27 cellular contexts compared by ENCODE assay signal in the genomic region with DNA sequence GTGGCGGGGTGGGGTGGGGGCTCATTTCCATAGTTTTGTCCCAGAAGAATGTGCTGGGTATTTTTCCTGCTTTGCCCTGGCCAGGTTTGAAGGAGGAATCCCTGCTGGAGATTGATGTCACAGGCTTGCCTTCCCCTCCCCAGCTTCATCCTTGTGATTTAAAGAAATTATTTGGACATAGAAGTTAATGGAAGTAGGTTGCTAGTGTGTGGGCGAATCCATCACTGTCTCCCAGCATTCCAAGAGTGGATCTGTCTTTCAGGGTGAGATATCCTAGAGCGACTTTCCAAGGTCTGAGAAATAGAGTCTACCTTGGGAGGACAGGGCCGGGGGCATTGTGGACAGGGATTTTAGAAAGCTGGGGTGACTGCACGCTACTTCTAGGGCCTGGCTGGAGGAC.
"Had no signal": no experiment of that assay in that cellular context is flagged by ENCODE, and none has a peak within 500 bp of the region (broad histone marks: within the 10 kb centered on the region; RNA-seq: fewer than 3 reads in every experiment).

No MANE protein-coding gene starts in this region.

- H3K9me3 ChIP-seq: adrenal gland, ascending aorta, left ventricle myocardium inferior, right atrium auricular region, testis, transverse colon had no signal

- H3K27ac ChIP-seq: adrenal gland, ascending aorta, brain microvascular endothelial cell, epithelial cell of prostate, left ventricle myocardium inferior, right atrium auricular region, testis, transverse colon, WERI-Rb-1 had no signal

- H3K27ac Mint-ChIP-seq: activated CD4-positive, alpha-beta memory T cell treated with anti-CD3 and anti-CD28 coated beads for 36 hours; activated CD4-positive, alpha-beta T cell treated with anti-CD3 and anti-CD28 coated beads, Interleukin-2, amount 10 ng/mL, durations not matched to agents 24 days and 14 days; activated naive CD4-positive, alpha-beta T cell treated with anti-CD3 and anti-CD28 coated beads for 36 hours; activated naive CD8-positive, alpha-beta T cell treated with anti-CD3 and anti-CD28 coated beads for 36 hours; activated T-helper 1 cell treated with anti-CD3 and anti-CD28 coated beads, Interleukin-12 subunit alpha, Interleukin-12 subunit beta, Interleukin-2, Interleukin-4 antibody, amounts not matched to agents 30 ng/mL and 10 ng/mL and 1 ng/mL, durations not matched to agents 14 hours and 24 hours and 36 hours; naive B cell; T-helper 17 cell had no signal

- H3K4me1 ChIP-seq: ascending aorta, testis had no signal

- H3K4me3 Mint-ChIP-seq: activated CD4-positive, alpha-beta memory T cell treated with anti-CD3 and anti-CD28 coated beads for 36 hours; activated CD4-positive, alpha-beta T cell treated with anti-CD3 and anti-CD28 coated beads, Interleukin-2, amount 10 ng/mL, durations not matched to agents 24 days and 14 days; activated naive CD4-positive, alpha-beta T cell treated with anti-CD3 and anti-CD28 coated beads for 36 hours; activated naive CD8-positive, alpha-beta T cell treated with anti-CD3 and anti-CD28 coated beads for 36 hours; activated T-helper 1 cell treated with anti-CD3 and anti-CD28 coated beads, Interleukin-12 subunit alpha, Interleukin-12 subunit beta, Interleukin-2, Interleukin-4 antibody, amounts not matched to agents 30 ng/mL and 10 ng/mL and 1 ng/mL, durations not matched to agents 14 hours and 24 hours and 36 hours; T-helper 17 cell had no signal

- H3K36me3 ChIP-seq: adrenal gland, ascending aorta, brain microvascular endothelial cell, left ventricle myocardium inferior, right atrium auricular region, transverse colon, WERI-Rb-1 had no signal

- H3K27me3 ChIP-seq: adrenal gland, ascending aorta, right atrium auricular region, testis, transverse colon had no signal

- FAIRE-seq: frontal cortex, urothelium cell line had no signal

- ATAC-seq: T-helper 17 cell had no signal

- H3K36me3 Mint-ChIP-seq: activated CD4-positive, alpha-beta memory T cell treated with anti-CD3 and anti-CD28 coated beads for 36 hours; activated naive CD8-positive, alpha-beta T cell treated with anti-CD3 and anti-CD28 coated beads for 36 hours; naive B cell had no signal

- H3K9me3 Mint-ChIP-seq: activated CD4-positive, alpha-beta memory T cell treated with anti-CD3 and anti-CD28 coated beads for 36 hours; activated CD4-positive, alpha-beta T cell treated with anti-CD3 and anti-CD28 coated beads, Interleukin-2, amount 10 ng/mL, durations not matched to agents 24 days and 14 days; activated naive CD4-positive, alpha-beta T cell treated with anti-CD3 and anti-CD28 coated beads for 36 hours; activated naive CD8-positive, alpha-beta T cell treated with anti-CD3 and anti-CD28 coated beads for 36 hours; activated T-helper 1 cell treated with anti-CD3 and anti-CD28 coated beads, Interleukin-12 subunit alpha, Interleukin-12 subunit beta, Interleukin-2, Interleukin-4 antibody, amounts not matched to agents 30 ng/mL and 10 ng/mL and 1 ng/mL, durations not matched to agents 14 hours and 24 hours and 36 hours had no signal

- DNase-seq: activated CD4-positive, alpha-beta memory T cell treated with anti-CD3 and anti-CD28 coated beads for 36 hours; activated CD4-positive, alpha-beta T cell treated with anti-CD3 and anti-CD28 coated beads, Interleukin-2, amount 10 ng/mL, durations not matched to agents 24 days and 14 days; activated CD4-positive, CD25-positive, alpha-beta regulatory T cell treated with anti-CD3 and anti-CD28 coated beads, Interleukin-2, amount 50 U/mL, for 72 hours; activated CD8-positive, alpha-beta memory T cell treated with anti-CD3 and anti-CD28 coated beads, Interleukin-2, amount 50 U/mL, for 4 hours; activated effector memory CD4-positive, alpha-beta T cell treated with anti-CD3 and anti-CD28 coated beads, Interleukin-2, amount 50 U/mL, for 16 hours; activated naive CD4-positive, alpha-beta T cell treated with anti-CD3 and anti-CD28 coated beads for 36 hours; activated naive CD8-positive, alpha-beta T cell treated with anti-CD3 and anti-CD28 coated beads for 36 hours; activated T-cell treated with anti-CD3 and anti-CD28 coated beads, Interleukin-2, amount 50 U/mL, for 1 hour; brain microvascular endothelial cell; effector CD4-positive, alpha-beta T cell; islet precursor cell; left ventricle myocardium inferior; naive B cell; stimulated activated naive CD4-positive, alpha-beta T cell; T-helper 17 cell; T1000; testis; transverse colon had no signal

- H3K4me1 Mint-ChIP-seq: activated naive CD8-positive, alpha-beta T cell treated with anti-CD3 and anti-CD28 coated beads for 36 hours had no signal

- H3K4me3 ChIP-seq: adrenal gland, ascending aorta, left ventricle myocardium inferior, lung, right atrium auricular region, testis, transverse colon had no signal
